39 cellular contexts compared by ENCODE assay signal in the genomic region with DNA sequence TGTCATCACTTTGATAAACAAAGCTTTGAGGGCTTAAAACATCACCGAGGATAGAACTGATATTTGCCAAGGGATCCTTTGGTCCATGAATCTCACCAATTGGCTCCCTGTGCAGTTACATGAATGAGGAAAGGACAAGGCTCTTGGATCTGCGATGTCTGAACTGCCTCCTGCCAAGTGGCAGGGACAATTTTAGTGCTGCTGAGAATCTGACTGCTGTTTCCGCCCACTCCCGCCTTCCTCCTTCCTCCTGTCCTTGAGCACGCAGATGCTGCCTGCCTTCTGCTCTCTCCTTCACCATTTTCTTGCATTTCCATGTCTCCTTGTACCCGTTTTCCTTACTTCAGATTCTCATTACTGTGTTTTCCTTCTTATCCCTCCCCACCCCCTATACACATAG. TPM values are rescaled to one million over a fixed set of nuclear protein-coding genes. Genes with fewer than 3 reads are reported as not detected.
"Had no signal": no experiment of that assay in that cellular context is flagged by ENCODE, and none has a peak within 500 bp of the region (broad histone marks: within the 10 kb centered on the region; RNA-seq: fewer than 3 reads in every experiment).

No MANE protein-coding gene starts in this region.

- H3K36me3 Mint-ChIP-seq: activated CD4-positive, alpha-beta memory T cell treated with anti-CD3 and anti-CD28 coated beads for 36 hours; activated naive CD4-positive, alpha-beta T cell treated with anti-CD3 and anti-CD28 coated beads, Interleukin-2, amount 10 ng/mL, durations not matched to agents 7 days and 5 days; activated naive CD8-positive, alpha-beta T cell had no signal

- H3K4me3 Mint-ChIP-seq: activated B cell treated with CpG ODN at 0.5 μM for 24 hours; activated CD4-positive, alpha-beta memory T cell treated with anti-CD3 and anti-CD28 coated beads for 36 hours; activated naive CD4-positive, alpha-beta T cell treated with anti-CD3 and anti-CD28 coated beads, Interleukin-2, amount 10 ng/mL, durations not matched to agents 7 days and 5 days; activated naive CD8-positive, alpha-beta T cell; activated naive CD8-positive, alpha-beta T cell treated with anti-CD3 and anti-CD28 coated beads, Interleukin-2, amount 50 U/mL, for 24 hours; activated T-cell treated with anti-CD3 and anti-CD28 coated beads, Interleukin-2, amount 50 U/mL, for 4 hours; central memory CD8-positive, alpha-beta T cell; T-helper 1 cell treated with Interleukin-12 subunit alpha and Interleukin-12 subunit beta and Interleukin-4 antibody, amounts not matched to agents 30 μg/mL and 1 μg/mL, for 36 hours; T-helper 2 cell treated with Interferon-gamma antibody and Interleukin-4, amounts not matched to agents 5 μg/mL and 100 μg/mL, for 36 hours had no signal

- H3K4me1 ChIP-seq: Peyer's patch, SJSA1 had no signal

- H3K9me3 ChIP-seq: MG63, Peyer's patch, SJSA1, SK-N-SH had no signal

- H3K9me3 Mint-ChIP-seq: activated CD4-positive, alpha-beta memory T cell treated with anti-CD3 and anti-CD28 coated beads for 36 hours; activated naive CD8-positive, alpha-beta T cell treated with anti-CD3 and anti-CD28 coated beads, Interleukin-2, amount 50 U/mL, for 24 hours; activated T-cell treated with anti-CD3 and anti-CD28 coated beads, Interleukin-2, amount 50 U/mL, for 4 hours; T-helper 1 cell treated with Interleukin-12 subunit alpha and Interleukin-12 subunit beta and Interleukin-4 antibody, amounts not matched to agents 30 μg/mL and 1 μg/mL, for 36 hours; T-helper 2 cell treated with Interferon-gamma antibody and Interleukin-4, amounts not matched to agents 5 μg/mL and 100 μg/mL, for 36 hours had no signal

- H3K27me3 Mint-ChIP-seq: activated B cell treated with CpG ODN at 0.5 μM for 24 hours; activated CD4-positive, alpha-beta memory T cell treated with anti-CD3 and anti-CD28 coated beads for 36 hours; activated naive CD4-positive, alpha-beta T cell treated with anti-CD3 and anti-CD28 coated beads, Interleukin-2, amount 10 ng/mL, durations not matched to agents 7 days and 5 days; activated naive CD8-positive, alpha-beta T cell treated with anti-CD3 and anti-CD28 coated beads, Interleukin-2, amount 50 U/mL, for 24 hours; central memory CD8-positive, alpha-beta T cell had no signal

- ATAC-seq: activated naive CD8-positive, alpha-beta T cell treated with anti-CD3 and anti-CD28 coated beads, Interleukin-2, amount 50 U/mL, for 24 hours; activated T-cell treated with anti-CD3 and anti-CD28 coated beads, Interleukin-2, amount 50 U/mL, for 4 hours; PC-3 had no signal

- H3K4me1 Mint-ChIP-seq: activated B cell treated with CpG ODN at 0.5 μM for 24 hours; activated naive CD4-positive, alpha-beta T cell treated with anti-CD3 and anti-CD28 coated beads, Interleukin-2, amount 10 ng/mL, durations not matched to agents 7 days and 5 days; activated naive CD8-positive, alpha-beta T cell treated with anti-CD3 and anti-CD28 coated beads, Interleukin-2, amount 50 U/mL, for 24 hours; central memory CD8-positive, alpha-beta T cell had no signal

- H3K4me3 ChIP-seq: cardiac muscle cell, MG63, Peyer's patch, SJSA1 had no signal

- H3K9ac ChIP-seq: SK-N-SH had no signal

- H3K27ac ChIP-seq: brain microvascular endothelial cell, cardiac muscle cell, Peyer's patch, SJSA1, VCaP had no signal

- H3K27me3 ChIP-seq: brain microvascular endothelial cell, cardiac muscle cell, MG63, Peyer's patch, SJSA1 had no signal

- DNase-seq: activated B cell treated with CpG ODN at 0.5 μM for 24 hours; activated CD4-positive, alpha-beta memory T cell treated with anti-CD3 and anti-CD28 coated beads for 36 hours; activated CD4-positive, alpha-beta T cell treated with anti-CD3 and anti-CD28 coated beads for 4 hours; activated CD4-positive, alpha-beta T cell treated with anti-CD3 and anti-CD28 coated beads, Interleukin-2, amount 50 U/mL, for 1 hour; activated CD4-positive, CD25-positive, alpha-beta regulatory T cell treated with anti-CD3 and anti-CD28 coated beads, Interleukin-2, amount 50 U/mL, for 72 hours; activated CD8-positive, alpha-beta memory T cell treated with anti-CD3 and anti-CD28 coated beads, Interleukin-2, amount 50 U/mL, for 4 hours; activated effector memory CD4-positive, alpha-beta T cell treated with Interleukin-2 at 50 U/mL for 16 hours; activated naive CD4-positive, alpha-beta T cell treated with anti-CD3 and anti-CD28 coated beads, Interleukin-2, amount 10 ng/mL, durations not matched to agents 7 days and 5 days; activated naive CD8-positive, alpha-beta T cell treated with anti-CD3 and anti-CD28 coated beads, Interleukin-2, amount 50 U/mL, for 24 hours; activated T-cell treated with anti-CD3 and anti-CD28 coated beads for 4 hours; activated T-cell treated with anti-CD3 and anti-CD28 coated beads, Interleukin-2, amount 50 U/mL, for 4 hours; aorta; brain microvascular endothelial cell; Karpas-422; KBM-7; MG63; NCI-H1048; NCI-H1105 treated with DMSO at 0.1 percent for 48 hours; NCI-H1436; NCI-H1694 treated with DMSO at 0.1 percent for 48 hours; NCI-H2029 treated with DMSO at 0.1 percent for 48 hours; NCI-H2107; NCI-H2171; NCI-H510A; NCI-H526; NCI-H748 treated with DMSO at 0.1 percent for 48 hours; NK-92 treated with Interleukin-12 subunit alpha and Interleukin-12 subunit beta, amount 100 ng/mL, for 24 hours; Peyer's patch; RPMI8226; SHP77 treated with DMSO at 0.1 percent for 48 hours; SK-N-SH had no signal

- H3K4me2 ChIP-seq: SK-N-SH had no signal

- H3K36me3 ChIP-seq: brain microvascular endothelial cell, cardiac muscle cell, MG63, Peyer's patch, SJSA1 had no signal

- H3K27ac Mint-ChIP-seq: activated B cell treated with CpG ODN at 0.5 μM for 24 hours; activated CD4-positive, alpha-beta memory T cell treated with anti-CD3 and anti-CD28 coated beads for 36 hours; activated naive CD4-positive, alpha-beta T cell treated with anti-CD3 and anti-CD28 coated beads, Interleukin-2, amount 10 ng/mL, durations not matched to agents 7 days and 5 days; activated naive CD8-positive, alpha-beta T cell; activated naive CD8-positive, alpha-beta T cell treated with anti-CD3 and anti-CD28 coated beads, Interleukin-2, amount 50 U/mL, for 24 hours; T-helper 1 cell treated with Interleukin-12 subunit alpha and Interleukin-12 subunit beta and Interleukin-4 antibody, amounts not matched to agents 30 μg/mL and 1 μg/mL, for 36 hours; T-helper 2 cell treated with Interferon-gamma antibody and Interleukin-4, amounts not matched to agents 5 μg/mL and 100 μg/mL, for 36 hours had no signal

RNA-seq across cellular contexts. Expression of gene ITPRID1, which starts 26.8 kb away (rescaled TPM):
- total RNA-seq: activated B cell treated with CpG ODN at 0.5 μM for 24 hours; activated CD4-positive, alpha-beta memory T cell treated with anti-CD3 and anti-CD28 coated beads for 36 hours; activated T-cell treated with anti-CD3 and anti-CD28 coated beads, Interleukin-2, amount 50 U/mL, for 4 hours; cardiac muscle cell; PC-3; SJSA1 had no signal
- polyA plus RNA-seq: aorta, cardiac muscle cell, SK-N-SH had no signal
